Comparison of ENCODE assay signal across 18 cellular contexts in the genomic region with DNA sequence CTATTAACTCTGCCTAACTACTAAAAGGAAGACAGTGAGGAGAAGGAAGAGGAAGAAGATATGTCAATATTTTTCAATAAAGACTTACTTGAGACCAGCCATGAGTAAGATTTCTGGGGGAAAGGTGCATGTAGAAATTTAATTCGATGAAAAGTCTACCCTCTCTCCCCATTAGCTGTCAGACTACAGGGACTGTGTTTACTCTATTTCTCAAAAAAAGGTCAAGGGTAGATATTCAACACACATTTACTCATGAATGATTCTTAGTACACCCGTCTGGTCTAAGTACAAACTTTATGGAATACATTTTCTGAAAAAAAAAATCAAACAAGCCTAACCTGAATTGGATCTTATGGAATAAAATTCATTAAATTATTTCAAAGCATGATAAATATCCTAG. TPM values are rescaled to one million over a fixed set of nuclear protein-coding genes. Genes with fewer than 3 reads are reported as not detected.
DNase-seq lines count a peak whose midpoint lies in the region; ATAC-seq, FAIRE-seq and TF ChIP-seq lines count a peak whose summit lies in the region.
"Had no signal": no experiment of that assay in that cellular context is flagged by ENCODE, and none has a peak within 500 bp of the region (broad histone marks: within the 10 kb centered on the region; RNA-seq: fewer than 3 reads in every experiment).

No MANE protein-coding gene starts in this region.

- H3K9ac ChIP-seq in BLaER1 treated with 17β-estradiol and CSF1 and Interleukin-3, amounts not matched to agents 10 nM and 100 nM, result no peak overlapping the region
- H3K9ac ChIP-seq in SK-N-MC (ENCODE audit: insufficient read length), result no peak overlapping the region

- 17 to 23% methylated on average over 2 of the region's 2 CpGs for whole genome bisulfite sequencing in pancreas, 2 donors
- WGBS in small intestine, 3 donors, result 36 to 64% (median 57%) methylated on average over 2 of the region's 2 CpGs

- H3K4me3 ChIP-seq in BLaER1 treated with 17β-estradiol and CSF1 and Interleukin-3, amounts not matched to agents 10 nM and 100 nM, result no peak overlapping the region
- H3K4me3 ChIP-seq in SK-N-MC, result no peak overlapping the region
- H3K4me3 ChIP-seq in pancreas, result no peak overlapping the region
- H3K4me3 ChIP-seq in small intestine (ENCODE audit: low read depth in 1 of 2, low read length in 2 of 2), result no peak overlapping the region
- H3K4me3 ChIP-seq: dorsolateral prefrontal cortex, gastroesophageal sphincter had no signal

- peak; percentile 62 for ATAC-seq in left lobe of liver
- peak in 2 of 4 donors; percentile 19 to 21 for ATAC-seq in pancreas
- no peak for ATAC-seq in HG02678 (IDR thresholded peaks at IDR 0.05; ENCODE audit: unreplicated experiment)
- no peak for ATAC-seq in HG03520 (IDR thresholded peaks at IDR 0.05; ENCODE audit: unreplicated experiment)
- ATAC-seq: gastroesophageal sphincter; stimulated activated memory B cell treated with anti-CD40 and anti-IgM and Interleukin-4, amounts not matched to agents 10 μg/mL and 1 μg/mL and 100 μg/mL, for 72 hours had no signal

- H3K27me3 ChIP-seq in BLaER1 treated with 17β-estradiol and CSF1 and Interleukin-3, amounts not matched to agents 10 nM and 100 nM, result no peaks in the 10 kb centered on the region
- H3K27me3 ChIP-seq in pancreas (no peaks in the 10 kb centered on the region), small intestine (ENCODE audit: control insufficient read depth in 2 of 2, insufficient read depth in 2 of 2, low read length in 2 of 2) (no peaks in the 10 kb centered on the region)
- H3K27me3 ChIP-seq: dorsolateral prefrontal cortex, gastroesophageal sphincter had no signal

- peak overlapping the region in 4 of 11 experiments; percentile 9 to 47 (median 36); a peak in 5 of 22 replicates for H3K27ac ChIP-seq in BLaER1 treated with 17β-estradiol and CSF1 and Interleukin-3, amounts not matched to agents 10 nM and 100 nM
- H3K27ac ChIP-seq in SK-N-MC (peak overlapping the region; percentile 59; the same call in 1 of the 2 replicates), pancreas (peak overlapping the region in 3 of 4 donors; percentile 22 to 56 (median 30)), small intestine (ENCODE audit: low read depth in 1 of 2, low read length in 1 of 2) (peak overlapping the region in 1 of 2 donors; percentile 75)
- H3K27ac ChIP-seq: gastroesophageal sphincter, VCaP had no signal

- H3K4me2 ChIP-seq in BLaER1 treated with 17β-estradiol and CSF1 and Interleukin-3, amounts not matched to agents 10 nM and 100 nM, result peak overlapping the region in 6 of 11 experiments; percentile 3 to 76 (median 34); a peak in 11 of 22 replicates

- H3K9me3 ChIP-seq in BLaER1 treated with 17β-estradiol and CSF1 and Interleukin-3, amounts not matched to agents 10 nM and 100 nM (replicated peaks in 1 of 11), result no peaks in the 10 kb centered on the region
- no peaks in the 10 kb centered on the region for H3K9me3 ChIP-seq in SK-N-MC (ENCODE audit: low read depth, low read length)
- H3K9me3 ChIP-seq in pancreas, result no peaks in the 10 kb centered on the region
- H3K9me3 ChIP-seq in small intestine (ENCODE audit: control insufficient read depth, low read depth), result no peaks in the 10 kb centered on the region
- H3K9me3 ChIP-seq: gastroesophageal sphincter had no signal

- DNase-seq in SK-N-MC (ENCODE audit: low read depth, low spot score) (no peak), left lobe of liver (ENCODE audit: low spot score) (no peak), pancreas (no peak), small intestine (no peak)
- DNase-seq in stimulated activated CD4-positive, alpha-beta T cell treated with anti-CD3 and anti-CD28 coated beads, Interleukin-1b, Interleukin-23, amount 100 ng/mL, for 48 hours, result no peak
- DNase-seq: activated T-cell treated with anti-CD3 and anti-CD28 coated beads, Interleukin-2, amount 50 U/mL, for 48 hours; dorsolateral prefrontal cortex; GOT3; NCI-H2081; NCI-H510A treated with DMSO at 0.1 percent for 48 hours; posterior cingulate gyrus; SHP77 had no signal

- FAIRE-seq in pancreas (lab: Jason Lieb, UNC), result no peak
- FAIRE-seq in small intestine (lab: Jason Lieb, UNC), result no peak

- intact Hi-C loops in pancreas (cut with DNase I), result no loop called here

- peaks cover 12 to 100% (median 99%) of the 10 kb centered on the region in 11 experiments; a peak in 20 of 22 replicates for H4K20me1 ChIP-seq in BLaER1 treated with 17β-estradiol and CSF1 and Interleukin-3, amounts not matched to agents 10 nM and 100 nM

- H3K4me1 ChIP-seq in BLaER1 treated with 17β-estradiol and CSF1 and Interleukin-3, amounts not matched to agents 10 nM and 100 nM, result peaks cover 62 to 96% (median 81%) of the 10 kb centered on the region in 10 experiments
- H3K4me1 ChIP-seq in pancreas, result peaks cover 52 to 70% (median 64%) of the 10 kb centered on the region in 3 donors
- peaks cover 6 to 10% of the 10 kb centered on the region in 2 donors for H3K4me1 ChIP-seq in small intestine (ENCODE audit: control insufficient read depth in 2 of 2, insufficient read depth in 1 of 2, low read depth in 1 of 2, low read length in 1 of 2)

- TF ChIP-seq CTCF in pancreas (IDR thresholded peaks at IDR 0.05), result no peak

- H3K36me3 ChIP-seq in BLaER1 treated with 17β-estradiol and CSF1 and Interleukin-3, amounts not matched to agents 10 nM and 100 nM, result peaks cover 0 to 56% (median 23%) of the 10 kb centered on the region in 11 experiments; a peak in 13 of 22 replicates
- H3K36me3 ChIP-seq in SK-N-MC (ENCODE audit: insufficient read depth, low read length) (peaks cover 16% of the 10 kb centered on the region), pancreas (no peaks in the 10 kb centered on the region), small intestine (ENCODE audit: control insufficient read depth in 2 of 2, insufficient read depth in 2 of 2, low read length in 2 of 2) (no peaks in the 10 kb centered on the region)
- H3K36me3 ChIP-seq: gastroesophageal sphincter had no signal

RNA-seq across cellular contexts. Expression of gene TSPAN3, which starts 6.8 kb away (rescaled TPM):
- total RNA-seq in left lobe of liver (75.2 TPM), pancreas (100 to 1,000 TPM in 2 of 6 donors, 10 to 100 TPM in 4; 71.6 to 158 (median 88.5) TPM)
- polyA plus RNA-seq in pancreas (100 to 1,000 TPM in 1 of 2 donors, 10 to 100 TPM in 1; 86.7 to 173 TPM), small intestine (100 to 1,000 TPM; 263 to 352 (median 334) TPM)
